Comparison of ENCODE assay signal across 8 cellular contexts in genomic region chr12:53325539-53326061, GRCh38. TPM values are rescaled to one million over a fixed set of nuclear protein-coding genes. Genes with fewer than 3 reads are reported as not detected.
DNase-seq lines count a peak whose midpoint lies in the region; ATAC-seq lines count a peak whose summit lies in the region.

No MANE protein-coding gene starts in this region.

- H3K4me3 ChIP-seq in HUES6 (ENCODE audit: low read depth, low read length), result peak overlapping the region; percentile 52

- DNase-seq in ACHN (peak; percentile 32), head of caudate nucleus (peak; percentile 77 to 96 (median 90)), occipital lobe (lab: John Stamatoyannopoulos, UW) (peak; percentile 77), dedifferentiated amniotic fluid mesenchymal stem cell (ENCODE audit: extremely low spot score) (no peak), NOMO-1 treated with dmso at 0.1 percent for 144 hours (lab: John Stamatoyannopoulos, UW; ENCODE audit: unreplicated experiment) (no peak)
- DNase-seq in activated effector memory CD4-positive, alpha-beta T cell treated with anti-CD3 and anti-CD28 coated beads, Interleukin-2, amount 50 U/mL, for 16 hours, result peak; percentile 68

- no peaks in the 10 kb centered on the region for H3K9me3 ChIP-seq in HUES6 (ENCODE audit: control insufficient read depth, insufficient read depth, low read depth, low read length)

- no peak for ATAC-seq in GM21576 (IDR thresholded peaks at IDR 0.05; ENCODE audit: unreplicated experiment)

- intact Hi-C loops in head of caudate nucleus (cut with DNase I), result loop anchor here (1.0 to 10.0 kb wide), 2 partner anchors 20 to 111 kb away; no protein-coding TSS in a partner anchor

- in situ Hi-C loops in ACHN (cut with HindIII; ENCODE audit: low pct_ligation_motif_present, low pct_unique_long_range_greater_than_20kb, low sequenced_read_pairs), result no loop called here

- peak overlapping the region; percentile 83 for H3K9ac ChIP-seq in HUES6 (ENCODE audit: low read length)

- H3K27ac ChIP-seq in HUES6 (ENCODE audit: low read depth, low read length), result peak overlapping the region; percentile 91; the same call in 1 of the 2 replicates

- peaks cover 35% of the 10 kb centered on the region for H3K4me1 ChIP-seq in HUES6 (ENCODE audit: control insufficient read depth, insufficient read depth, low read length)

- peaks cover 36% of the 10 kb centered on the region for H3K27me3 ChIP-seq in HUES6 (ENCODE audit: control insufficient read depth, insufficient read depth, low read length)

- no peaks in the 10 kb centered on the region for H3K36me3 ChIP-seq in HUES6 (ENCODE audit: control insufficient read depth, insufficient read depth, low read length)

RNA-seq across cellular contexts. Expression of gene AAAS, which starts 4.2 kb away (rescaled TPM):
- total RNA-seq in occipital lobe, result 28.9 TPM

RNA-seq across cellular contexts. Expression of gene SP7, which starts 10.6 kb away (rescaled TPM):
- total RNA-seq in occipital lobe, result not detected

RNA-seq across cellular contexts. Expression of gene MYG1, which starts 26.1 kb away (rescaled TPM):
- 39.5 TPM for total RNA-seq in occipital lobe

RNA-seq across cellular contexts. Expression of gene PFDN5, which starts 30.3 kb away (rescaled TPM):
- 423 TPM for total RNA-seq in occipital lobe

RNA-seq across cellular contexts. Expression of gene SP1, which starts 54.4 kb away (rescaled TPM):
- 14.8 TPM for total RNA-seq in occipital lobe

Comparison
In these comparisons a context has a peak if more than half of its experiments do, and no peak if none do; other contexts are left out.
1. DNase-seq: peak in ACHN (single experiment), activated effector memory CD4-positive, alpha-beta T cell treated with anti-CD3 and anti-CD28 coated beads, Interleukin-2, amount 50 U/mL, for 16 hours (single experiment), head of caudate nucleus (42 of 42) and occipital lobe (single experiment); none in dedifferentiated amniotic fluid mesenchymal stem cell (single experiment) and NOMO-1 treated with dmso at 0.1 percent for 144 hours (single experiment).